8 cellular contexts compared by ENCODE assay signal in genomic region chr7:157339777-157340677, GRCh38. TPM values are rescaled to one million over a fixed set of nuclear protein-coding genes. Genes with fewer than 3 reads are reported as not detected.
DNase-seq lines count a peak whose midpoint lies in the region; ATAC-seq, FAIRE-seq and TF ChIP-seq lines count a peak whose summit lies in the region.

No MANE protein-coding gene starts in this region.

- H3K36me3 Mint-ChIP-seq in T-helper 1 cell treated with Interleukin-12 subunit alpha and Interleukin-12 subunit beta and Interleukin-4 antibody, amounts not matched to agents 30 μg/mL and 1 μg/mL, for 36 hours (ENCODE audit: low read depth), result peaks cover 15% of the 10 kb centered on the region

- H3K4me3 ChIP-seq in A549 (no peak overlapping the region), Karpas-422 (ENCODE audit: low read length) (no peak overlapping the region), right cardiac atrium (ENCODE audit: low read length) (no peak overlapping the region), skeletal muscle cell (ENCODE audit: low read depth, low read length) (no peak overlapping the region)

- no peak overlapping the region for H3K9ac ChIP-seq in Karpas-422 (ENCODE audit: low read length)

- H3K4me3 Mint-ChIP-seq in T-helper 1 cell treated with Interleukin-12 subunit alpha and Interleukin-12 subunit beta and Interleukin-4 antibody, amounts not matched to agents 30 μg/mL and 1 μg/mL, for 36 hours, result peak overlapping the region; percentile 52

- H4K20me1 ChIP-seq in Karpas-422 (ENCODE audit: insufficient read depth, low read depth, low read length), result peaks cover 32% of the 10 kb centered on the region

- peaks cover 78% of the 10 kb centered on the region for H3K79me2 ChIP-seq in Karpas-422 (ENCODE audit: low read length)

- FAIRE-seq in A549 (lab: Jason Lieb, UNC), result no peak

- H3K4me1 Mint-ChIP-seq in T-helper 1 cell treated with Interleukin-12 subunit alpha and Interleukin-12 subunit beta and Interleukin-4 antibody, amounts not matched to agents 30 μg/mL and 1 μg/mL, for 36 hours (ENCODE audit: low read depth), result peaks cover 34% of the 10 kb centered on the region

- peak overlapping the region; percentile 27 for H3K27ac Mint-ChIP-seq in T-helper 1 cell treated with Interleukin-12 subunit alpha and Interleukin-12 subunit beta and Interleukin-4 antibody, amounts not matched to agents 30 μg/mL and 1 μg/mL, for 36 hours

- CTCF ChIA-PET in A549 (lab: Yijun Ruan, JAX), result interaction anchor here (0.5 to 3.0 kb wide), 33 partner anchors 10 to 435 kb away, joined by 3 to 21 read pairs (median 5); no protein-coding TSS in a partner anchor

- peaks cover 28% of the 10 kb centered on the region for H3K4me1 ChIP-seq in A549
- peaks cover 40% of the 10 kb centered on the region for H3K4me1 ChIP-seq in Karpas-422 (ENCODE audit: low read length)
- peaks cover 7% of the 10 kb centered on the region for H3K4me1 ChIP-seq in right cardiac atrium (ENCODE audit: control insufficient read depth, insufficient read depth, low read length)

- TF ChIP-seq RAD21 in A549 (conservative IDR thresholded peaks at IDR 0.05 in 1 of 2, IDR thresholded peaks at IDR 0.05 in 1 of 2), result peak; percentile 69 to 73

- no peak overlapping the region for H2AFZ ChIP-seq in Karpas-422 (ENCODE audit: low read length)

- WGBS in A549 (ENCODE audit: missing lambda C conversion rate), result 41% methylated on average over 25 of the region's 25 CpGs
- 46% methylated on average over 25 of the region's 25 CpGs for WGBS in right cardiac atrium

- intact Hi-C loops in right cardiac atrium (cut with DNase I), result loop anchor here in 2 of 4 donors (5.0 to 10.0 kb wide), 2 partner anchors 65 to 448 kb away; partner anchors contain the start of gene LMBR1 (in 1 of the 2)

- no peaks in the 10 kb centered on the region for H3K36me3 ChIP-seq in Karpas-422 (ENCODE audit: insufficient read depth, low read length)

- no peak for TF ChIP-seq POLR2A in A549 (IDR thresholded peaks at IDR 0.05; ENCODE audit: low read length)

- H3K27me3 ChIP-seq in Karpas-422 (ENCODE audit: low read length) (no peaks in the 10 kb centered on the region), right cardiac atrium (ENCODE audit: control insufficient read depth, insufficient read depth) (no peaks in the 10 kb centered on the region)

- no peaks in the 10 kb centered on the region for H3K9me3 ChIP-seq in A549
- no peaks in the 10 kb centered on the region for H3K9me3 ChIP-seq in Karpas-422 (ENCODE audit: low read length)
- H3K9me3 ChIP-seq in right cardiac atrium (ENCODE audit: control insufficient read depth, low read length), result no peaks in the 10 kb centered on the region

- POLR2A ChIA-PET in A549 (lab: Yijun Ruan, JAX), result no interaction called here

- ATAC-seq in A549 (peak in 1 of 2 experiments; percentile 35; a peak in 3 of 6 replicates), right cardiac atrium (no peak), HG02588 (IDR thresholded peaks at IDR 0.05; ENCODE audit: unreplicated experiment) (no peak)

- H3K27ac ChIP-seq in A549, result peak overlapping the region in 1 of 2 experiments; percentile 9; a peak in 1 of 6 replicates
- no peak overlapping the region for H3K27ac ChIP-seq in Karpas-422 (ENCODE audit: low read length)
- peak overlapping the region; percentile 41 for H3K27ac ChIP-seq in right cardiac atrium (ENCODE audit: low read length)

- peak; percentile 69 to 75 for DNase-seq in A549 (ENCODE audit: low read depth in 1 of 2, low spot score in 1 of 2)
- peak; percentile 91 for DNase-seq in Karpas-422
- DNase-seq in anterior cingulate cortex (lab: John Stamatoyannopoulos, UW), result peak in 43 of 58 donors; percentile 6 to 74 (median 30)
- DNase-seq in right cardiac atrium, result peak; percentile 52 to 81 (median 74)
- peak; percentile 33 for DNase-seq in skeletal muscle cell (ENCODE audit: low read depth)

- no peaks in the 10 kb centered on the region for H3K9me2 ChIP-seq in Karpas-422 (replicated peaks; ENCODE audit: insufficient read depth, low read length)

- peaks cover 5% of the 10 kb centered on the region for H3K27me3 Mint-ChIP-seq in T-helper 1 cell treated with Interleukin-12 subunit alpha and Interleukin-12 subunit beta and Interleukin-4 antibody, amounts not matched to agents 30 μg/mL and 1 μg/mL, for 36 hours (ENCODE audit: low read depth)

- no peak for TF ChIP-seq EP300 in A549 (IDR thresholded peaks at IDR 0.05)

- TF ChIP-seq CTCF in A549 (IDR thresholded peaks at IDR 0.05) (peak; percentile 80), GM12872 (IDR thresholded peaks at IDR 0.05; ENCODE audit: insufficient read depth, low read depth, low read length) (peak; percentile 78)

- peak overlapping the region; percentile 51 for H3K4me2 ChIP-seq in A549
- H3K4me2 ChIP-seq in Karpas-422 (ENCODE audit: low read depth, low read length, poor library complexity, severe bottlenecking), result peak overlapping the region; percentile 42

- no peaks in the 10 kb centered on the region for H3K9me3 Mint-ChIP-seq in T-helper 1 cell treated with Interleukin-12 subunit alpha and Interleukin-12 subunit beta and Interleukin-4 antibody, amounts not matched to agents 30 μg/mL and 1 μg/mL, for 36 hours

TF ChIP-seq in A549, 52 proteins besides CTCF, POLR2A, EP300 and RAD21:
- TF ChIP-seq HES2 (IDR thresholded peaks at IDR 0.05), result no peak
- no peak for TF ChIP-seq ELK1 (IDR thresholded peaks at IDR 0.05; ENCODE audit: low read depth, low read length)
- no peak for TF ChIP-seq ESRRA (IDR thresholded peaks at IDR 0.05; ENCODE audit: borderline replicate concordance, low read length)
- TF ChIP-seq RARB (CRISPR knock-in tag; IDR thresholded peaks at IDR 0.05), result no peak
- peak; percentile 73 for TF ChIP-seq SMC3 (IDR thresholded peaks at IDR 0.05)
- no peak for TF ChIP-seq HEYL (CRISPR knock-in tag; IDR thresholded peaks at IDR 0.05)
- TF ChIP-seq PBX3 (IDR thresholded peaks at IDR 0.05), result no peak

RNA-seq across cellular contexts. Expression of gene DNAJB6, which starts 3.2 kb away (rescaled TPM):
- polyA plus RNA-seq in A549 (2011; rRNA removed) (71.2 and 117 TPM in 2 replicates), A549 (2017; fragmentation: RNase III; extraction: RNeasy Plus Mini Kit Qiagen cat#74134 plus additional on column Dnase treatment) (128 to 136 TPM (median 131 TPM) in 3 replicates), right cardiac atrium (154 TPM)
- 58.0 and 60.0 TPM in 2 replicates for polyA plus RNA-seq in A549 (2012; cell fraction: cytosol; rRNA removed)
- polyA plus RNA-seq in A549 (2012; cell fraction: nucleus; rRNA removed), result 64.6 and 79.2 TPM in 2 replicates
- polyA minus RNA-seq in A549 (2011; rRNA and poly(A)+ RNA removed), result 19.9 and 22.8 TPM in 2 replicates
- 34.1 and 54.5 TPM in 2 replicates for total RNA-seq in Karpas-422 (2014; rRNA removed; shearing (Covaris generic); ENCODE audit: low replicate concordance)
- 100 to 1,000 TPM; 154 to 183 (median 172) TPM for total RNA-seq in right cardiac atrium

Comparison
In these comparisons a context has a peak if more than half of its experiments do, and no peak if none do; other contexts are left out.
1. DNase-seq: peak in every context shown above with its lines; median percentile 91 in Karpas-422; 74 in right cardiac atrium; 72 in A549; 33 in skeletal muscle cell; 30 in anterior cingulate cortex.